In the genomic region with DNA sequence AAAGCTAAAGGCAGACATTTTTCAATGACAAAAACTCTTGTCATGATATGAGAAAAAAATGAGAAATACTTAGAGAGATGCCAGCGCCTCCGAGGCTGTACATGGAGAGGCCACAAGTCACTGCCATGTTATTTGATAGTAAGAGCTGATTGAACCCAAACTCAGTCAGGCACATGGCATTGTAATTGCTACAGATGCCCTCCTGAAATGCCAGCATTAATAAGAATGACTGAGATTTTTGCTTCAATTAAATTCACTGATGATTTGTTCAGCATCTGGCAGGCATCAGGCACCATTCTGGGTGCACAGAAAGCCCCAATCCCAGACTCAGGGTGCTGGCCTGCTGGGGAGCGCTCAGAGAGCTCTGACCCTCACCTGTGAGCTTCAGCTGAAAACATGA, we compare ENCODE assay signal across 8 cellular contexts.
"Had no signal": no experiment of that assay in that cellular context is flagged by ENCODE, and none has a peak within 500 bp of the region (broad histone marks: within the 10 kb centered on the region; RNA-seq: fewer than 3 reads in every experiment).

No MANE protein-coding gene starts in this region.

- H3K27ac ChIP-seq: GM23248, HL-60 had no signal

- H3K36me3 ChIP-seq: HAP-1 had no signal

- H3K4me3 ChIP-seq: GM23248, HAP-1 had no signal

- DNase-seq: GM23248, GOT3, HFFc6, KBM-7 had no signal

- H2AFZ ChIP-seq: GM23248 had no signal

- H3K9me3 ChIP-seq: HAP-1 had no signal

- ATAC-seq: HCT116, HepG2 had no signal

- H3K4me1 ChIP-seq: HAP-1 had no signal
